ENCODE assay signal across 8 cellular contexts in the genomic region with DNA sequence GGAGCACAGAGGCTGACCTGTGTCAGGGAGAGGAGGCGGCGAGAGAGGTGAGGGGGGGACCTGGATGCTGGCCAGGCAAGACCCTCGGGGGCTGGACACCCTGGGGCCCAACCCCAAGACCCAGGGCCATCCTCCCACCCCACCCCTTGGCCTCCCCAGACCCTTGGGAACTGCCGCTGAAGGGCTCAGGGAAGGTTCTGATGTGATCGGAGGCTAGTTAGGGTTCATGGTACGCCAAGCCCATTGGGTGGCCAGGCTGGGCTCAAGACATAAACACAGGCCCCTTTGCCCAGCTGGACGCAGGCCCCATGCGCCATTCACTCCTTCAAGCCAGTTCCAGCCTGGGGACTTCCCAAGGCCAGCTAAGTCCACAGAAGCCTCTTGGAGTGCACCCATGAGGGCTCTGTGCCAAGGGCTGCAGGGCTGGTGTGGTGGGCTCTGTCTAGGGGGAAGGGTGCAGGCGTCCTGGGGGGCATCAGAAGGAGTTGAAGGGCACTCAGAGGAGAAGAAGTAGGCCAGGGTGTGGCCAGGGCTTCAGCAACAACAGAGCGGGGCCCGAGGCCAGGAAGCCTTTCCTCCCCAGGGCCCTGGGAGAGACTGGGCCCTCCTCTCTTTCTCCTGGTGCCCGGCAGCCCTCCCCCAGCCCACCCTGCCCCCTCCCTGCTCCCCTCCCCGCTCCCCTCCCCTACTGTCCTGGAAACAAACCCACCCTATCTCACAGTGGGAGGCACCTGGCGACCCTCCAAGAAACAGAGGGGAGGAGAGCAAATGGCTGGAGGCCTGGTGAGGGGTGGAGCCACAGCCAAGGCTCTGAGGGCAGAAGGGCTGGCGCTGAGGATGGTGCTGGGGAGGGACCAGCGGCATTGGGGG. TPM values are rescaled to one million over a fixed set of nuclear protein-coding genes. Genes with fewer than 3 reads are reported as not detected.
DNase-seq lines count a peak whose midpoint lies in the region; ATAC-seq and TF ChIP-seq lines count a peak whose summit lies in the region.

No MANE protein-coding gene starts in this region.

- in situ Hi-C loops in IMR-90 (cut with MboI; ENCODE audit: low sequenced_read_pairs) (loop anchor here (5.0 kb wide), 1 partner anchor 103 kb away; no protein-coding TSS in a partner anchor), astrocyte of the cerebellum (cut with HindIII; ENCODE audit: low sequenced_read_pairs) (no loop called here)

- no peak overlapping the region for H3K23ac ChIP-seq in IMR-90 (ENCODE audit: low read depth, low read length)

- peak overlapping the region; percentile 3; the same call in 1 of the 2 replicates for H3K4me2 ChIP-seq in IMR-90 (ENCODE audit: low read depth, low read length)

- peak overlapping the region; percentile 40; the same call in 1 of the 2 replicates for H2BK120ac ChIP-seq in IMR-90 (ENCODE audit: low read depth, low read length)

- H3K9me3 ChIP-seq in IMR-90 (ENCODE audit: control insufficient read depth, insufficient read depth, low read length) (no peaks in the 10 kb centered on the region; the same call in 1 of the 2 replicates), subcutaneous abdominal adipose tissue (ENCODE audit: control insufficient read depth in 5 of 5, low read length in 5 of 5) (peaks cover 0 to 8% (median 6%) of the 10 kb centered on the region in 5 donors)

- H4K91ac ChIP-seq in IMR-90 (ENCODE audit: insufficient read depth, low read depth, low read length): peak overlapping the region; percentile 62; the same call in 1 of the 2 replicates

- peaks cover 6% of the 10 kb centered on the region; the same call in 1 of the 2 replicates for H3K9me1 ChIP-seq in IMR-90 (ENCODE audit: insufficient read depth, low read length)

- peak overlapping the region; percentile 24; the same call in 1 of the 2 replicates for H2BK20ac ChIP-seq in IMR-90 (ENCODE audit: low read depth, low read length)

- peak overlapping the region; percentile 53; the same call in 1 of the 2 replicates for H3K27ac ChIP-seq in IMR-90 (ENCODE audit: insufficient read depth, low read length)
- peak overlapping the region; percentile 77 for H3K27ac ChIP-seq in layer of hippocampus (ENCODE audit: low read depth, low read length)
- H3K27ac ChIP-seq in subcutaneous abdominal adipose tissue (ENCODE audit: low read depth, low read length): peak overlapping the region; percentile 78
- H3K27ac ChIP-seq in RWPE1: no peak overlapping the region

- H3K4me3 ChIP-seq in IMR-90 (ENCODE audit: insufficient read depth, low read depth, low read length) (no peak overlapping the region), astrocyte of the cerebellum (ENCODE audit: low read depth, low read length) (no peak overlapping the region), subcutaneous abdominal adipose tissue (ENCODE audit: low read depth in 1 of 5, low read length in 5 of 5) (peak overlapping the region in 2 of 5 donors; percentile 37 to 46)

- peak overlapping the region; percentile 93 for H2AK9ac ChIP-seq in IMR-90 (replicated peaks; ENCODE audit: low read depth, low read length, poor library complexity)

- peak overlapping the region; percentile 55; the same call in 1 of the 2 replicates for H3K18ac ChIP-seq in IMR-90 (ENCODE audit: low read depth, low read length)

- no peaks in the 10 kb centered on the region for H3K79me1 ChIP-seq in IMR-90 (ENCODE audit: low read depth in 1 of 2, low read length in 2 of 2)

- dilution Hi-C loops in IMR-90 (cut with HindIII; ENCODE audit: low sequenced_read_pairs, unreplicated experiment): no loop called here

- H3K36me3 ChIP-seq in IMR-90 (ENCODE audit: control insufficient read depth, insufficient read depth, low read length) (no peaks in the 10 kb centered on the region), subcutaneous abdominal adipose tissue (ENCODE audit: control insufficient read depth in 5 of 5, insufficient read depth in 5 of 5, low read length in 5 of 5) (no peaks in the 10 kb centered on the region)

- BruUV-seq in IMR-90 (replicated peaks; lab: Mats Ljungman, UMichigan): no TSS peak

- POLR2A ChIA-PET in IMR-90 (lab: Charles Lee; ENCODE audit: unreplicated experiment) (no interaction called here), RWPE1 (lab: Yijun Ruan, JAX; ENCODE audit: low non-redundant PET) (no interaction called here)

- peak overlapping the region in 1 of 2 donors; percentile 9 for H3K27ac Mint-ChIP-seq in activated naive CD4-positive, alpha-beta T cell treated with anti-CD3 and anti-CD28 coated beads, Interleukin-2, amount 50 U/mL, for 72 hours

- 0 out of 2 replicates have a peak overlapping the region, but pooled peaks have one; percentile 66 for H3K14ac ChIP-seq in IMR-90 (replicated peaks; ENCODE audit: low read depth, low read length)

- no peak for TF ChIP-seq POLR2A in IMR-90 (IDR thresholded peaks at IDR 0.05; ENCODE audit: low read depth, low read length)

- no peak for TF ChIP-seq RAD21 in IMR-90 (IDR thresholded peaks at IDR 0.05; ENCODE audit: low read length)

- TF ChIP-seq CTCF in IMR-90 (conservative IDR thresholded peaks at IDR 0.05; ENCODE audit: low read depth, low read length) (no peak), astrocyte of the cerebellum (IDR thresholded peaks at IDR 0.05; ENCODE audit: low read depth, low read length, missing control alignments) (no peak), RWPE1 (conservative IDR thresholded peaks at IDR 0.05; ENCODE audit: low read depth) (no peak)

- H2AFZ ChIP-seq in IMR-90 (replicated peaks; ENCODE audit: low read length, poor library complexity): peak overlapping the region; percentile 86

- ATAC-seq in IMR-90 (ENCODE audit: low read depth): peak; percentile 82
- ATAC-seq in activated naive CD4-positive, alpha-beta T cell treated with anti-CD3 and anti-CD28 coated beads, Interleukin-2, amount 50 U/mL, for 72 hours: no peak
- ATAC-seq in HG02885 (IDR thresholded peaks at IDR 0.05; ENCODE audit: poor library complexity, unreplicated experiment): no peak

- H3K9me3 Mint-ChIP-seq in activated naive CD4-positive, alpha-beta T cell treated with anti-CD3 and anti-CD28 coated beads, Interleukin-2, amount 50 U/mL, for 72 hours: no peaks in the 10 kb centered on the region

- DNase-seq in IMR-90: peak; percentile 60
- DNase-seq in astrocyte of the cerebellum (ENCODE audit: low read depth): peak; percentile 34
- no peak for DNase-seq in RWPE1 (ENCODE audit: low spot score)
- DNase-seq in activated naive CD4-positive, alpha-beta T cell treated with anti-CD3 and anti-CD28 coated beads, Interleukin-2, amount 50 U/mL, for 72 hours (ENCODE audit: low spot score in 2 of 2): no peak
- DNase-seq in DMS153 (lab: John Stamatoyannopoulos, UW): no peak

- H4K8ac ChIP-seq in IMR-90 (ENCODE audit: low read depth in 2 of 2, low read length in 2 of 2): peak overlapping the region; percentile 88 to 95

- CTCF ChIA-PET in IMR-90 (lab: Yijun Ruan, JAX): no interaction called here
- CTCF ChIA-PET in RWPE1 (lab: Yijun Ruan, JAX): interaction anchor here (0.5 to 1.0 kb wide), 2 partner anchors 9 to 23 kb away, joined by 3 to 4 read pairs; no protein-coding TSS in a partner anchor

- H2BK15ac ChIP-seq in IMR-90 (ENCODE audit: low read depth, low read length): no peak overlapping the region

- H3K27me3 ChIP-seq in IMR-90 (ENCODE audit: control insufficient read depth, insufficient read depth, low read length) (peaks cover 3% of the 10 kb centered on the region; the same call in 1 of the 2 replicates), layer of hippocampus (ENCODE audit: control insufficient read depth, insufficient read depth, low read length) (no peaks in the 10 kb centered on the region), subcutaneous abdominal adipose tissue (ENCODE audit: control insufficient read depth in 5 of 5, insufficient read depth in 4 of 5, low read length in 5 of 5) (no peaks in the 10 kb centered on the region)

- no peak overlapping the region for H3K56ac ChIP-seq in IMR-90 (ENCODE audit: extremely low read depth, insufficient read depth, low read length)

- peak overlapping the region; percentile 94 for H4K5ac ChIP-seq in IMR-90 (ENCODE audit: low read depth, low read length)

- H3K4ac ChIP-seq in IMR-90 (ENCODE audit: low read depth, low read length): peak overlapping the region; percentile 75

- intact Hi-C loops in IMR-90 (cut with micrococcal nuclease): no loop called here

- H3K36me3 Mint-ChIP-seq in activated naive CD4-positive, alpha-beta T cell treated with anti-CD3 and anti-CD28 coated beads, Interleukin-2, amount 50 U/mL, for 72 hours: no peaks in the 10 kb centered on the region

- H4K20me1 ChIP-seq in IMR-90 (ENCODE audit: insufficient read depth, low read length): no peaks in the 10 kb centered on the region

- no peak overlapping the region for H2BK5ac ChIP-seq in IMR-90 (ENCODE audit: low read depth, low read length, poor library complexity, severe bottlenecking)

- no peak overlapping the region for H3K9ac ChIP-seq in IMR-90 (ENCODE audit: low read depth, low read length)
- peak overlapping the region in 4 of 5 donors; percentile 5 to 63 (median 32) for H3K9ac ChIP-seq in subcutaneous abdominal adipose tissue (ENCODE audit: low read length in 5 of 5)

- H3K4me1 ChIP-seq in IMR-90 (ENCODE audit: control insufficient read depth, insufficient read depth, low read length) (peaks cover 20% of the 10 kb centered on the region), subcutaneous abdominal adipose tissue (ENCODE audit: control insufficient read depth in 5 of 5, insufficient read depth in 5 of 5, low read length in 5 of 5) (peaks cover 2 to 41% (median 36%) of the 10 kb centered on the region in 5 donors)

- 11% methylated on average over 2 of the region's 16 CpGs; no CpG with 5 or more reads in 1 of the 2 experiments for WGBS in IMR-90 (ENCODE audit: extremely low coverage in 2 of 2, insufficient read length in 1 of 2), 2 experiments

- H2AK5ac ChIP-seq in IMR-90 (ENCODE audit: low read depth, low read length): peak overlapping the region; percentile 58

RNA-seq across cellular contexts. Expression of gene TSPAN32, which starts 12.9 kb away (rescaled TPM):
- total RNA-seq in IMR-90 (2012; rRNA removed): not detected in 2 replicates
- polyA plus RNA-seq in IMR-90 (2012; rRNA removed): 0.07 TPM in 1 of 2 replicates, not detected in the other
- 0.04 TPM in 1 of 2 replicates, not detected in the other for polyA plus RNA-seq in IMR-90 (2012; cell fraction: cytosol; rRNA removed)
- 0.37 and 0.79 TPM in 2 replicates for polyA plus RNA-seq in IMR-90 (2012; cell fraction: nucleus; rRNA removed; ENCODE audit: low replicate concordance)
- total RNA-seq in activated naive CD4-positive, alpha-beta T cell treated with anti-CD3 and anti-CD28 coated beads, Interleukin-2, amount 50 U/mL, for 72 hours: 1 to 10 TPM; 5.6 to 7.6 TPM

RNA-seq across cellular contexts. Expression of gene C11orf21, which starts 13.0 kb away (rescaled TPM):
- total RNA-seq in IMR-90 (2012; rRNA removed): not detected in 2 replicates
- not detected in 2 replicates for polyA plus RNA-seq in IMR-90 (2012; rRNA removed)
- not detected in 2 replicates for polyA plus RNA-seq in IMR-90 (2012; cell fraction: cytosol; rRNA removed)
- 0.03 and 0.08 TPM in 2 replicates for polyA plus RNA-seq in IMR-90 (2012; cell fraction: nucleus; rRNA removed; ENCODE audit: low replicate concordance)
- 10 to 100 TPM in 1 of 2 donors, 1 to 10 TPM in 1; 7.8 to 10.2 TPM for total RNA-seq in activated naive CD4-positive, alpha-beta T cell treated with anti-CD3 and anti-CD28 coated beads, Interleukin-2, amount 50 U/mL, for 72 hours

RNA-seq across cellular contexts. Expression of gene ASCL2, which starts 44.4 kb away (rescaled TPM):
- total RNA-seq in IMR-90 (2012; rRNA removed): not detected in 2 replicates
- not detected in 2 replicates for polyA plus RNA-seq in IMR-90 (2012; rRNA removed)
- 0.02 and 0.09 TPM in 2 replicates for polyA plus RNA-seq in IMR-90 (2012; cell fraction: cytosol; rRNA removed)
- 0.03 TPM in 1 of 2 replicates, not detected in the other for polyA plus RNA-seq in IMR-90 (2012; cell fraction: nucleus; rRNA removed; ENCODE audit: low replicate concordance)
- 1 to 10 TPM in 1 of 2 donors, not detected in 1; 8.7 TPM for total RNA-seq in activated naive CD4-positive, alpha-beta T cell treated with anti-CD3 and anti-CD28 coated beads, Interleukin-2, amount 50 U/mL, for 72 hours

Comparison
In these comparisons a context has a peak if more than half of its experiments do, and no peak if none do; other contexts are left out.
1. DNase-seq: peak in IMR-90 (single experiment) and astrocyte of the cerebellum (single experiment); none in RWPE1 (single experiment), activated naive CD4-positive, alpha-beta T cell treated with anti-CD3 and anti-CD28 coated beads, Interleukin-2, amount 50 U/mL, for 72 hours (0 of 2) and DMS153 (single experiment).